In genomic region chr15:83734487-83734886, GRCh38 we compare ENCODE assay signal across 2 cellular contexts.
TF ChIP-seq lines count a peak whose summit lies in the region.

No MANE protein-coding gene starts in this region.

TF ChIP-seq in IMR-90, 13 proteins besides CTCF, POLR2A, EP300 and RAD21:
- TF ChIP-seq CHD1 (IDR thresholded peaks at IDR 0.05; ENCODE audit: low read depth, low read length) (no peak), SMC3 (IDR thresholded peaks at IDR 0.05; ENCODE audit: low read depth, low read length) (peak; percentile 11; the same call in 1 of the 2 replicates)
TF ChIP-seq in IMR-90: peak in this region for 1.

TF ChIP-seq in HepG2, 621 proteins besides CTCF, POLR2A, EP300 and RAD21:
- TF ChIP-seq SMC3 (IDR thresholded peaks at IDR 0.05; ENCODE audit: low read length) (peak; percentile 45; the same call in 1 of the 2 replicates), TAF1 (CRISPR knock-in tag; IDR thresholded peaks at IDR 0.05) (no peak), STAG1 (CRISPR knock-in tag; IDR thresholded peaks at IDR 0.05) (peak; percentile 57), HOXA7 (CRISPR knock-in tag; IDR thresholded peaks at IDR 0.05) (no peak), ZNF557 (CRISPR knock-in tag; IDR thresholded peaks at IDR 0.05) (no peak)
